1 cellular context compared by ENCODE assay signal in genomic region chr7:90211391-90212148, GRCh38.
TF ChIP-seq lines count a peak whose summit lies in the region.

STEAP2 (plus strand) TSS chr7:90211740; CDS start chr7:90225083, 13,343 bp downstream.

TF ChIP-seq in A549, 52 proteins besides CTCF, POLR2A, EP300 and RAD21 (continued from another document):
- TF ChIP-seq ATOH8 (CRISPR knock-in tag; IDR thresholded peaks at IDR 0.05; ENCODE audit: low read depth) (no peak), HMGXB4 (CRISPR knock-in tag; IDR thresholded peaks at IDR 0.05; ENCODE audit: borderline replicate concordance) (0 out of 2 replicates have a peak, but pooled peaks have one; percentile 12), HOXB13 (CRISPR knock-in tag; IDR thresholded peaks at IDR 0.05; ENCODE audit: low read depth) (no peak), SMC3 (IDR thresholded peaks at IDR 0.05) (no peak)
TF ChIP-seq in A549: peak in this region for 8.
